9 cellular contexts compared by ENCODE assay signal in the genomic region with DNA sequence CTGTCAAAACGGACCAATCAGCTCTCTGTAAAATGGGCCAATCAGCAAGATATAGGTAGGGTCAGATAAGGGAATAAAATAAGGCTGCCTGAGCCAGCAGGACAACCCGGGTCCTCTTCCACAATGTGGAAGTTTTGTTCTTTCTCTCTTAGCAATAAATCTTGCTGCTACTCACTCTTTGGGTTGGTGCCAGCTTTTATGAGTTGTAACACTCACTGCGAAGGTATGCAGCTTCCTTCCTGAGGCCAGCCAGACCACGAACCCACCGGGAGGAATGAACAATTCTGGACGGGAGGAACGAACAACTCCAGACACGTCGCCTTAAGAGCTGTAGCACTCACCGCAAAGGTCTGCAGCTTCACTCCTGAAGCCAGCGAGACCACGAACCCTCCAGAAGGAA.
DNase-seq lines count a peak whose midpoint lies in the region; ATAC-seq and TF ChIP-seq lines count a peak whose summit lies in the region.
"Had no signal": no experiment of that assay in that cellular context is flagged by ENCODE, and none has a peak within 500 bp of the region (broad histone marks: within the 10 kb centered on the region; RNA-seq: fewer than 3 reads in every experiment).

No MANE protein-coding gene starts in this region.

- no peaks in the 10 kb centered on the region for H3K9me3 ChIP-seq in HCT116 (ENCODE audit: control insufficient read depth in 1 of 2, insufficient read depth in 1 of 2, low read depth in 1 of 2, low read length in 2 of 2)

- H3K27ac ChIP-seq in HCT116 (ENCODE audit: low read depth, low read length): no peak overlapping the region

- in situ Hi-C loops in SK-MEL-5 (cut with HindIII; ENCODE audit: low pct_unique_long_range_greater_than_20kb, low sequenced_read_pairs): no loop called here

- CTCF ChIA-PET in HCT116 (lab: Charles Lee): no interaction called here
- CTCF ChIA-PET in activated CD4-positive, alpha-beta T cell treated with anti-CD3 and anti-CD28 coated beads, Interleukin-2, amount 10 ng/mL, durations not matched to agents 7 days and 5 days (lab: Charles Lee): interaction anchor here (0.6 kb wide), 1 partner anchor 216 kb away, joined by 3 read pairs; no protein-coding TSS in a partner anchor

- H3K36me3 Mint-ChIP-seq in activated CD4-positive, alpha-beta T cell treated with anti-CD3 and anti-CD28 coated beads, Interleukin-2, amount 10 ng/mL, durations not matched to agents 7 days and 5 days (ENCODE audit: low read depth): no peaks in the 10 kb centered on the region
- H3K36me3 Mint-ChIP-seq: activated CD8-positive, alpha-beta memory T cell treated with anti-CD3 and anti-CD28 coated beads, Interleukin-2, amount 10 ng/mL, durations not matched to agents 7 days and 5 days had no signal

- H3K4me1 Mint-ChIP-seq in activated CD4-positive, alpha-beta T cell treated with anti-CD3 and anti-CD28 coated beads, Interleukin-2, amount 10 ng/mL, durations not matched to agents 7 days and 5 days: no peaks in the 10 kb centered on the region

- H3K9me2 ChIP-seq in HCT116 (ENCODE audit: insufficient read depth): no peaks in the 10 kb centered on the region

- no peaks in the 10 kb centered on the region for H3K36me3 ChIP-seq in HCT116 (ENCODE audit: control insufficient read depth in 1 of 2, insufficient read depth in 2 of 2, low read length in 2 of 2)

- peaks cover 0 to 14% of the 10 kb centered on the region in 2 experiments; a peak in 2 of 4 replicates for H3K4me1 ChIP-seq in HCT116 (ENCODE audit: control insufficient read depth in 1 of 2, insufficient read depth in 2 of 2, low read length in 2 of 2)

- POLR2A ChIA-PET in HCT116 (lab: Charles Lee): no interaction called here
- POLR2A ChIA-PET in activated CD4-positive, alpha-beta T cell treated with anti-CD3 and anti-CD28 coated beads, Interleukin-2, amount 10 ng/mL, durations not matched to agents 7 days and 5 days (lab: Charles Lee): no interaction called here

- BruUV-seq in HCT116 (replicated peaks; lab: Mats Ljungman, UMichigan): no TSS peak

- H3K9me3 Mint-ChIP-seq in activated CD4-positive, alpha-beta T cell treated with anti-CD3 and anti-CD28 coated beads, Interleukin-2, amount 10 ng/mL, durations not matched to agents 7 days and 5 days: no peaks in the 10 kb centered on the region

- TF ChIP-seq POLR2A in HCT116 (IDR thresholded peaks at IDR 0.05; ENCODE audit: borderline replicate concordance, extremely low read depth, insufficient read depth, insufficient read length): no peak

- H3K4me2 ChIP-seq in HCT116 (ENCODE audit: low read length): peak overlapping the region; percentile 63

- no peak overlapping the region for H3K27ac Mint-ChIP-seq in activated CD4-positive, alpha-beta T cell treated with anti-CD3 and anti-CD28 coated beads, Interleukin-2, amount 10 ng/mL, durations not matched to agents 7 days and 5 days
- H3K27ac Mint-ChIP-seq: activated CD8-positive, alpha-beta memory T cell treated with anti-CD3 and anti-CD28 coated beads, Interleukin-2, amount 10 ng/mL, durations not matched to agents 7 days and 5 days had no signal

- H2AFZ ChIP-seq in HCT116 (ENCODE audit: low read depth, low read length, poor library complexity, severe bottlenecking): peak overlapping the region; percentile 95

- ATAC-seq in HCT116: peak; percentile 80
- ATAC-seq: activated CD8-positive, alpha-beta memory T cell treated with anti-CD3 and anti-CD28 coated beads, Interleukin-2, amount 10 ng/mL, durations not matched to agents 7 days and 5 days had no signal

- DNase-seq in HCT116 (ENCODE audit: low read depth, low spot score) (peak; percentile 63), SK-MEL-5 (ENCODE audit: low read depth, low spot score) (peak; percentile 8), fibroblast of mammary gland (ENCODE audit: low read depth) (peak; percentile 96), stromal cell of bone marrow (ENCODE audit: low read depth) (peak; percentile 67), NCI-H1092 (lab: John Stamatoyannopoulos, UW) (no peak)
- DNase-seq in activated CD4-positive, alpha-beta T cell treated with anti-CD3 and anti-CD28 coated beads, Interleukin-2, amount 10 ng/mL, durations not matched to agents 7 days and 5 days: no peak
- DNase-seq in activated CD4-positive, alpha-beta T cell treated with anti-CD3 and anti-CD28 coated beads for 1 hour: no peak
- DNase-seq: activated CD8-positive, alpha-beta memory T cell treated with anti-CD3 and anti-CD28 coated beads, Interleukin-2, amount 10 ng/mL, durations not matched to agents 7 days and 5 days; NCI-H1105 treated with DMSO at 0.1 percent for 48 hours had no signal

- TF ChIP-seq RAD21 in HCT116 (IDR thresholded peaks at IDR 0.05; ENCODE audit: low read depth): no peak

- no peaks in the 10 kb centered on the region for H4K20me1 ChIP-seq in HCT116 (ENCODE audit: insufficient read depth)

- H3K27me3 Mint-ChIP-seq in activated CD4-positive, alpha-beta T cell treated with anti-CD3 and anti-CD28 coated beads, Interleukin-2, amount 10 ng/mL, durations not matched to agents 7 days and 5 days: peaks cover 18% of the 10 kb centered on the region

- RAD21 ChIA-PET in HCT116 (lab: Charles Lee; ENCODE audit: low non-redundant PET in 1 of 2, low total read pairs in 2 of 2, uncharacterized antibody in 2 of 2, unreplicated experiment in 2 of 2): no interaction called here

- H3K9ac ChIP-seq in HCT116 (ENCODE audit: low read length): no peak overlapping the region

- H3K4me3 ChIP-seq in HCT116 (replicated peaks in 1 of 2; ENCODE audit: low read depth in 1 of 2, low read length in 2 of 2) (peak overlapping the region in 1 of 2 experiments; percentile 12; a peak in 1 of 4 replicates), fibroblast of mammary gland (ENCODE audit: control insufficient read depth, low read depth, low read length) (no peak overlapping the region)

- intact Hi-C loops in HCT116 (cut with micrococcal nuclease): no loop called here

- TF ChIP-seq CTCF in HCT116 (IDR thresholded peaks at IDR 0.05 in 2 of 3, conservative IDR thresholded peaks at IDR 0.05 in 1 of 3; ENCODE audit: borderline replicate concordance in 1 of 3, insufficient read depth in 1 of 3, low read depth in 2 of 3, low read length in 2 of 3): no peak
- no peak for TF ChIP-seq CTCF in fibroblast of mammary gland (conservative IDR thresholded peaks at IDR 0.05; ENCODE audit: control insufficient read depth, insufficient read depth, low read depth, low read length)

- no peaks in the 10 kb centered on the region for H3K79me2 ChIP-seq in HCT116 (ENCODE audit: insufficient read depth, low read length)

- no peak overlapping the region for H3K4me3 Mint-ChIP-seq in activated CD4-positive, alpha-beta T cell treated with anti-CD3 and anti-CD28 coated beads, Interleukin-2, amount 10 ng/mL, durations not matched to agents 7 days and 5 days
- H3K4me3 Mint-ChIP-seq: activated CD8-positive, alpha-beta memory T cell treated with anti-CD3 and anti-CD28 coated beads, Interleukin-2, amount 10 ng/mL, durations not matched to agents 7 days and 5 days had no signal

- H3K27me3 ChIP-seq in HCT116 (ENCODE audit: insufficient read depth, low read length): no peaks in the 10 kb centered on the region

TF ChIP-seq in HCT116, 20 proteins besides CTCF, POLR2A, EP300 and RAD21 (continues in another document):
- TF ChIP-seq, protein P1, sequence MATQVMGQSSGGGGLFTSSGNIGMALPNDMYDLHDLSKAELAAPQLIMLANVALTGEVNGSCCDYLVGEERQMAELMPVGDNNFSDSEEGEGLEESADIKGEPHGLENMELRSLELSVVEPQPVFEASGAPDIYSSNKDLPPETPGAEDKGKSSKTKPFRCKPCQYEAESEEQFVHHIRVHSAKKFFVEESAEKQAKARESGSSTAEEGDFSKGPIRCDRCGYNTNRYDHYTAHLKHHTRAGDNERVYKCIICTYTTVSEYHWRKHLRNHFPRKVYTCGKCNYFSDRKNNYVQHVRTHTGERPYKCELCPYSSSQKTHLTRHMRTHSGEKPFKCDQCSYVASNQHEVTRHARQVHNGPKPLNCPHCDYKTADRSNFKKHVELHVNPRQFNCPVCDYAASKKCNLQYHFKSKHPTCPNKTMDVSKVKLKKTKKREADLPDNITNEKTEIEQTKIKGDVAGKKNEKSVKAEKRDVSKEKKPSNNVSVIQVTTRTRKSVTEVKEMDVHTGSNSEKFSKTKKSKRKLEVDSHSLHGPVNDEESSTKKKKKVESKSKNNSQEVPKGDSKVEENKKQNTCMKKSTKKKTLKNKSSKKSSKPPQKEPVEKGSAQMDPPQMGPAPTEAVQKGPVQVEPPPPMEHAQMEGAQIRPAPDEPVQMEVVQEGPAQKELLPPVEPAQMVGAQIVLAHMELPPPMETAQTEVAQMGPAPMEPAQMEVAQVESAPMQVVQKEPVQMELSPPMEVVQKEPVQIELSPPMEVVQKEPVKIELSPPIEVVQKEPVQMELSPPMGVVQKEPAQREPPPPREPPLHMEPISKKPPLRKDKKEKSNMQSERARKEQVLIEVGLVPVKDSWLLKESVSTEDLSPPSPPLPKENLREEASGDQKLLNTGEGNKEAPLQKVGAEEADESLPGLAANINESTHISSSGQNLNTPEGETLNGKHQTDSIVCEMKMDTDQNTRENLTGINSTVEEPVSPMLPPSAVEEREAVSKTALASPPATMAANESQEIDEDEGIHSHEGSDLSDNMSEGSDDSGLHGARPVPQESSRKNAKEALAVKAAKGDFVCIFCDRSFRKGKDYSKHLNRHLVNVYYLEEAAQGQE (IDR thresholded peaks at IDR 0.05; ENCODE audit: low read depth): no peak
- TF ChIP-seq TCF7L2 (IDR thresholded peaks at IDR 0.05; ENCODE audit: borderline replicate concordance, extremely low read depth, insufficient read depth, insufficient read length) (no peak), YY1 (IDR thresholded peaks at IDR 0.05; ENCODE audit: extremely low read depth, insufficient replicate concordance, low read depth, low read length) (no peak), CBX3 (IDR thresholded peaks at IDR 0.05; ENCODE audit: low read depth) (peak; percentile 72), ZNF274 (IDR thresholded peaks at IDR 0.05; ENCODE audit: low read depth, low read length) (no peak), SP1 (IDR thresholded peaks at IDR 0.05; ENCODE audit: low read depth) (peak; percentile 51), EZH2 (IDR thresholded peaks at IDR 0.05) (no peak), SIN3A (IDR thresholded peaks at IDR 0.05; ENCODE audit: low read depth) (no peak), EGR1 (IDR thresholded peaks at IDR 0.05; ENCODE audit: low read depth) (no peak), ZFX (IDR thresholded peaks at IDR 0.05) (no peak), ELF1 (IDR thresholded peaks at IDR 0.05; ENCODE audit: borderline replicate concordance, low read depth) (no peak)
- TF ChIP-seq, protein P2, sequence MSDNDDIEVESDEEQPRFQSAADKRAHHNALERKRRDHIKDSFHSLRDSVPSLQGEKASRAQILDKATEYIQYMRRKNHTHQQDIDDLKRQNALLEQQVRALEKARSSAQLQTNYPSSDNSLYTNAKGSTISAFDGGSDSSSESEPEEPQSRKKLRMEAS (IDR thresholded peaks at IDR 0.05): no peak
- TF ChIP-seq, protein P3, sequence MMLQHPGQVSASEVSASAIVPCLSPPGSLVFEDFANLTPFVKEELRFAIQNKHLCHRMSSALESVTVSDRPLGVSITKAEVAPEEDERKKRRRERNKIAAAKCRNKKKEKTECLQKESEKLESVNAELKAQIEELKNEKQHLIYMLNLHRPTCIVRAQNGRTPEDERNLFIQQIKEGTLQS (IDR thresholded peaks at IDR 0.05): no peak

Comparison
In these comparisons a context has a peak if more than half of its experiments do, and no peak if none do; other contexts are left out.
1. DNase-seq: peak in HCT116 (single experiment), SK-MEL-5 (single experiment), fibroblast of mammary gland (single experiment) and stromal cell of bone marrow (single experiment); none in NCI-H1092 (single experiment), activated CD4-positive, alpha-beta T cell treated with anti-CD3 and anti-CD28 coated beads, Interleukin-2, amount 10 ng/mL, durations not matched to agents 7 days and 5 days (single experiment) and activated CD4-positive, alpha-beta T cell treated with anti-CD3 and anti-CD28 coated beads for 1 hour (single experiment).